34 cellular contexts compared by ENCODE assay signal in the genomic region with DNA sequence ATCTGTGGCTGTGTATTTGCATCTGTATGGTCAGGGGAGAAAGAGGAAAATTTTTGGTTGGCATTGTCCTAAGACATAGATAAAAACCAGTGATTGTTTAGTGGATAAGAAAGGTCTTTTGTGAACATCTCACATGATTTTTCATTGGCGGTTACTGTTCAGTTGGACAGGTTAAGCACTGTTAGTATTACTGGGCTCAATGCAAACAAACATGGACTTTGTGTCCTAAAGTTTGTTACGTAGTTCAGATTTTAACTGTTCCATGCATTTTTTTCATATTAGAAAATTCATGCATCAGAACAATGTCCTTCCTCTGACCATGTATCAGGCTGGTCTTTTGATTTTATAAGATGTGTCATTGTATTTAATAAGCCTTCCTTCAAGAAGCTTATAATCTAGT.
"Had no signal": no experiment of that assay in that cellular context is flagged by ENCODE, and none has a peak within 500 bp of the region (broad histone marks: within the 10 kb centered on the region; RNA-seq: fewer than 3 reads in every experiment).

No MANE protein-coding gene starts in this region.

- H3K36me3 Mint-ChIP-seq: activated CD4-positive, alpha-beta memory T cell treated with anti-CD3 and anti-CD28 coated beads for 36 hours; activated naive CD4-positive, alpha-beta T cell treated with anti-CD3 and anti-CD28 coated beads, Interleukin-2, amount 10 ng/mL, durations not matched to agents 7 days and 5 days; activated naive CD8-positive, alpha-beta T cell; brain; T-cell had no signal

- ATAC-seq: activated naive CD8-positive, alpha-beta T cell treated with anti-CD3 and anti-CD28 coated beads, Interleukin-2, amount 50 U/mL, for 24 hours; activated T-cell treated with anti-CD3 and anti-CD28 coated beads, Interleukin-2, amount 50 U/mL, for 4 hours; Panc1; SK-N-SH treated with all-trans-retinoic acid at 6 μM for 48 hours; T-cell had no signal

- H3K4me3 ChIP-seq: MG63, SJSA1 had no signal

- H3K4me1 Mint-ChIP-seq: activated B cell treated with CpG ODN at 0.5 μM for 24 hours; activated naive CD4-positive, alpha-beta T cell treated with anti-CD3 and anti-CD28 coated beads, Interleukin-2, amount 10 ng/mL, durations not matched to agents 7 days and 5 days; activated naive CD8-positive, alpha-beta T cell treated with anti-CD3 and anti-CD28 coated beads, Interleukin-2, amount 50 U/mL, for 24 hours; T-cell had no signal

- DNase-seq: activated B cell treated with CpG ODN at 0.5 μM for 24 hours; activated CD4-positive, alpha-beta memory T cell treated with anti-CD3 and anti-CD28 coated beads for 36 hours; activated CD4-positive, alpha-beta T cell treated with anti-CD3 and anti-CD28 coated beads for 4 hours; activated CD4-positive, alpha-beta T cell treated with anti-CD3 and anti-CD28 coated beads, Interleukin-2, amount 50 U/mL, for 1 hour; activated CD4-positive, CD25-positive, alpha-beta regulatory T cell treated with anti-CD3 and anti-CD28 coated beads, Interleukin-2, amount 50 U/mL, for 72 hours; activated CD8-positive, alpha-beta memory T cell treated with anti-CD3 and anti-CD28 coated beads, Interleukin-2, amount 50 U/mL, for 4 hours; activated naive CD4-positive, alpha-beta T cell treated with anti-CD3 and anti-CD28 coated beads, Interleukin-2, amount 10 ng/mL, durations not matched to agents 7 days and 5 days; activated naive CD8-positive, alpha-beta T cell treated with anti-CD3 and anti-CD28 coated beads, Interleukin-2, amount 50 U/mL, for 24 hours; activated T-cell treated with anti-CD3 and anti-CD28 coated beads for 4 hours; activated T-cell treated with anti-CD3 and anti-CD28 coated beads, Interleukin-2, amount 50 U/mL, for 4 hours; anterior cingulate cortex; caudate nucleus; Karpas-422; KBM-7; NCI-H1048; NCI-H1105 treated with DMSO at 0.1 percent for 48 hours; NCI-H1436; NCI-H1694; NCI-H1930; NCI-H2081 treated with DMSO at 0.1 percent for 48 hours; NCI-H345; NCI-H524 treated with DMSO at 0.1 percent for 48 hours; SHP77; T-cell; T-helper 2 cell; T-helper 9 cell had no signal

- H3K4me1 ChIP-seq: SJSA1 had no signal

- H3K4me3 Mint-ChIP-seq: activated B cell treated with CpG ODN at 0.5 μM for 24 hours; activated CD4-positive, alpha-beta memory T cell treated with anti-CD3 and anti-CD28 coated beads for 36 hours; activated naive CD4-positive, alpha-beta T cell treated with anti-CD3 and anti-CD28 coated beads, Interleukin-2, amount 10 ng/mL, durations not matched to agents 7 days and 5 days; activated naive CD8-positive, alpha-beta T cell; activated naive CD8-positive, alpha-beta T cell treated with anti-CD3 and anti-CD28 coated beads, Interleukin-2, amount 50 U/mL, for 24 hours; activated T-cell treated with anti-CD3 and anti-CD28 coated beads, Interleukin-2, amount 50 U/mL, for 4 hours; activated T-helper 1 cell treated with anti-CD3 and anti-CD28 coated beads, Interleukin-12 subunit alpha, Interleukin-12 subunit beta, Interleukin-2, Interleukin-4 antibody, amounts not matched to agents 30 ng/mL and 10 ng/mL and 1 ng/mL, durations not matched to agents 14 hours and 24 hours and 36 hours; brain; T-cell had no signal

- H3K36me3 ChIP-seq: MG63, SJSA1 had no signal

- H3K27me3 ChIP-seq: MG63, SJSA1 had no signal

- H3K27me3 Mint-ChIP-seq: activated B cell treated with CpG ODN at 0.5 μM for 24 hours; activated CD4-positive, alpha-beta memory T cell treated with anti-CD3 and anti-CD28 coated beads for 36 hours; activated naive CD4-positive, alpha-beta T cell treated with anti-CD3 and anti-CD28 coated beads, Interleukin-2, amount 10 ng/mL, durations not matched to agents 7 days and 5 days; activated naive CD8-positive, alpha-beta T cell; activated naive CD8-positive, alpha-beta T cell treated with anti-CD3 and anti-CD28 coated beads, Interleukin-2, amount 50 U/mL, for 24 hours had no signal

- H3K27ac ChIP-seq: SJSA1, VCaP had no signal

- H3K27ac Mint-ChIP-seq: activated B cell treated with CpG ODN at 0.5 μM for 24 hours; activated CD4-positive, alpha-beta memory T cell treated with anti-CD3 and anti-CD28 coated beads for 36 hours; activated naive CD4-positive, alpha-beta T cell treated with anti-CD3 and anti-CD28 coated beads, Interleukin-2, amount 10 ng/mL, durations not matched to agents 7 days and 5 days; activated naive CD8-positive, alpha-beta T cell; activated naive CD8-positive, alpha-beta T cell treated with anti-CD3 and anti-CD28 coated beads, Interleukin-2, amount 50 U/mL, for 24 hours; activated T-helper 1 cell treated with anti-CD3 and anti-CD28 coated beads, Interleukin-12 subunit alpha, Interleukin-12 subunit beta, Interleukin-2, Interleukin-4 antibody, amounts not matched to agents 30 ng/mL and 10 ng/mL and 1 ng/mL, durations not matched to agents 14 hours and 24 hours and 36 hours; brain; T-cell had no signal

- H3K9me3 Mint-ChIP-seq: activated CD4-positive, alpha-beta memory T cell treated with anti-CD3 and anti-CD28 coated beads for 36 hours; activated naive CD4-positive, alpha-beta T cell treated with anti-CD3 and anti-CD28 coated beads, Interleukin-2, amount 10 ng/mL, durations not matched to agents 7 days and 5 days; activated T-cell treated with anti-CD3 and anti-CD28 coated beads, Interleukin-2, amount 50 U/mL, for 4 hours; activated T-helper 1 cell treated with anti-CD3 and anti-CD28 coated beads, Interleukin-12 subunit alpha, Interleukin-12 subunit beta, Interleukin-2, Interleukin-4 antibody, amounts not matched to agents 30 ng/mL and 10 ng/mL and 1 ng/mL, durations not matched to agents 14 hours and 24 hours and 36 hours had no signal
